In the genomic region with DNA sequence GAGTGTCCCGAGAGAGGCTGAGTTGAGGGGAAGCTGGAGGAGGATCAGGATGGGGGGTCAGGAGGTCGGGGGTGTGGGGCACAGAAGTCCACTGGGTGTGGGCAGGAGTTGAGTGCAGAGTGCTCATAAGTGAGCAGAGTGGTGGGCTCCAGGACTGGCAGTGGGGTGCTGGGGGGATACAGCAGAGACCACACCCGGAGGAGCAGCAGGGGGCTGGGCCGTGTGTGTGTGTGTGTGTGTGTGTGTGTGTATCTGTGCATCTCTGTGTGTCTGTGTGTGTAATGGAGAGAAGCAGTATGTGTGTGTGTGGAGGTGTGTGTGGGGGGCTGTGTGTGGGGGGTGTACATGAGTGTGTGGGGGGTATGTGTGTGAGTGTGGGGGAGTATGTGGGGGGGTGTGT, we compare ENCODE assay signal across 7 cellular contexts.
"Had no signal": no experiment of that assay in that cellular context is flagged by ENCODE, and none has a peak within 500 bp of the region (broad histone marks: within the 10 kb centered on the region; RNA-seq: fewer than 3 reads in every experiment).

No MANE protein-coding gene starts in this region.

- ATAC-seq: HCT116, HepG2 had no signal

- H3K4me1 Mint-ChIP-seq: IgD-negative memory B cell had no signal

- H3K36me3 Mint-ChIP-seq: IgD-negative memory B cell had no signal

- DNase-seq: GM23248, GOT3, H7, KBM-7 had no signal

- H3K27ac Mint-ChIP-seq: IgD-negative memory B cell had no signal
